Comparison of ENCODE assay signal across 1 cellular context in the genomic region with DNA sequence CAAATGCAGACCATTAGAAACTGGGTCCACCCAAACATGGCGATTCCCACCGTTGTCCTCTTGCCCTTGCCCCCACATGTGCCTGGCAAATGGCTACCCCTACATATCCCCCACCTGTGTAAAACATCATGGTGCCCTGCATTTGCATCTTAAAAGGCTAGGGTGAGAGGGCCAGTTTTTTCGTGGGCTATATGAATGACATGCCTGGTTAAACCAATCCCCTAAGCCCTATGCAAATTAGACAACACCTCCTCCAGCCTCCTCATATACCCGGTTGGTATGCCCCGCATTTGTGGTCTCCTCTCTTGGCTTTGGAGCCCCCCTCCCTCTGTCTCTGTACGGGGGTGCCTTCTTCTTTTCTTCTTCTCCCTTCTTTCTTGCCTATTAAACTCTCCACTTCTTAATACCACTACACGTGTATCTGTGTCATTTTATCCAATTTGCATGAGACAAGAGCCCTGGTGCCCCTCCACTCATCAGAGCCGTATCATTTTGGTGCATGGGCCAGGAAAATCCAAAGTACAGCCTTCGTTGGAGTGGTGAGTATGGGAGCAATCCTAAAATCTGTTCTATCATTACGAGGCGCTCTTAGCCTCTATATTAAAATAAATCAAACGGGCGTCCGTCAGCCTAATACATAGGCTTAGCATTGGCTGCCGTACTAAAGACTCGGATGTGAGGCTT.
TF ChIP-seq lines count a peak whose summit lies in the region.

No MANE protein-coding gene starts in this region.

TF ChIP-seq in GM23338, 12 proteins besides CTCF, POLR2A, EP300 and RAD21:
- no peak for TF ChIP-seq ZNF331 (CRISPR knock-in tag; IDR thresholded peaks at IDR 0.05; ENCODE audit: low read depth)
- TF ChIP-seq EZH2 (IDR thresholded peaks at IDR 0.05; ENCODE audit: low read depth, unreplicated experiment): no peak
- peak; percentile 95 for TF ChIP-seq POLR2AphosphoS5 (IDR thresholded peaks at IDR 0.05; ENCODE audit: low read depth)
- TF ChIP-seq STAT1 (IDR thresholded peaks at IDR 0.05; ENCODE audit: unreplicated experiment): no peak
- TF ChIP-seq, protein P1, sequence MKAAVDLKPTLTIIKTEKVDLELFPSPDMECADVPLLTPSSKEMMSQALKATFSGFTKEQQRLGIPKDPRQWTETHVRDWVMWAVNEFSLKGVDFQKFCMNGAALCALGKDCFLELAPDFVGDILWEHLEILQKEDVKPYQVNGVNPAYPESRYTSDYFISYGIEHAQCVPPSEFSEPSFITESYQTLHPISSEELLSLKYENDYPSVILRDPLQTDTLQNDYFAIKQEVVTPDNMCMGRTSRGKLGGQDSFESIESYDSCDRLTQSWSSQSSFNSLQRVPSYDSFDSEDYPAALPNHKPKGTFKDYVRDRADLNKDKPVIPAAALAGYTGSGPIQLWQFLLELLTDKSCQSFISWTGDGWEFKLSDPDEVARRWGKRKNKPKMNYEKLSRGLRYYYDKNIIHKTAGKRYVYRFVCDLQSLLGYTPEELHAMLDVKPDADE (IDR thresholded peaks at IDR 0.05): no peak
- TF ChIP-seq, protein P2, sequence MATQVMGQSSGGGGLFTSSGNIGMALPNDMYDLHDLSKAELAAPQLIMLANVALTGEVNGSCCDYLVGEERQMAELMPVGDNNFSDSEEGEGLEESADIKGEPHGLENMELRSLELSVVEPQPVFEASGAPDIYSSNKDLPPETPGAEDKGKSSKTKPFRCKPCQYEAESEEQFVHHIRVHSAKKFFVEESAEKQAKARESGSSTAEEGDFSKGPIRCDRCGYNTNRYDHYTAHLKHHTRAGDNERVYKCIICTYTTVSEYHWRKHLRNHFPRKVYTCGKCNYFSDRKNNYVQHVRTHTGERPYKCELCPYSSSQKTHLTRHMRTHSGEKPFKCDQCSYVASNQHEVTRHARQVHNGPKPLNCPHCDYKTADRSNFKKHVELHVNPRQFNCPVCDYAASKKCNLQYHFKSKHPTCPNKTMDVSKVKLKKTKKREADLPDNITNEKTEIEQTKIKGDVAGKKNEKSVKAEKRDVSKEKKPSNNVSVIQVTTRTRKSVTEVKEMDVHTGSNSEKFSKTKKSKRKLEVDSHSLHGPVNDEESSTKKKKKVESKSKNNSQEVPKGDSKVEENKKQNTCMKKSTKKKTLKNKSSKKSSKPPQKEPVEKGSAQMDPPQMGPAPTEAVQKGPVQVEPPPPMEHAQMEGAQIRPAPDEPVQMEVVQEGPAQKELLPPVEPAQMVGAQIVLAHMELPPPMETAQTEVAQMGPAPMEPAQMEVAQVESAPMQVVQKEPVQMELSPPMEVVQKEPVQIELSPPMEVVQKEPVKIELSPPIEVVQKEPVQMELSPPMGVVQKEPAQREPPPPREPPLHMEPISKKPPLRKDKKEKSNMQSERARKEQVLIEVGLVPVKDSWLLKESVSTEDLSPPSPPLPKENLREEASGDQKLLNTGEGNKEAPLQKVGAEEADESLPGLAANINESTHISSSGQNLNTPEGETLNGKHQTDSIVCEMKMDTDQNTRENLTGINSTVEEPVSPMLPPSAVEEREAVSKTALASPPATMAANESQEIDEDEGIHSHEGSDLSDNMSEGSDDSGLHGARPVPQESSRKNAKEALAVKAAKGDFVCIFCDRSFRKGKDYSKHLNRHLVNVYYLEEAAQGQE (IDR thresholded peaks at IDR 0.05; ENCODE audit: unreplicated experiment): no peak
- peak; percentile 30 for TF ChIP-seq CREB1 (CRISPR knock-in tag; IDR thresholded peaks at IDR 0.05; ENCODE audit: low read depth)
- TF ChIP-seq NANOG (IDR thresholded peaks at IDR 0.05; ENCODE audit: borderline replicate concordance): 0 out of 2 replicates have a peak, but pooled peaks have one; percentile 46
TF ChIP-seq in GM23338: peak in this region for 3.
